ENCODE assay signal across 31 cellular contexts in genomic region chr10:123721441-123722049, GRCh38. TPM values are rescaled to one million over a fixed set of nuclear protein-coding genes. Genes with fewer than 3 reads are reported as not detected.
"Had no signal": no experiment of that assay in that cellular context is flagged by ENCODE, and none has a peak within 500 bp of the region (broad histone marks: within the 10 kb centered on the region; RNA-seq: fewer than 3 reads in every experiment).

No MANE protein-coding gene starts in this region.

- H2AFZ ChIP-seq: parathyroid adenoma had no signal

- H3K79me2 ChIP-seq: parathyroid adenoma had no signal

- H3K4me3 ChIP-seq: dorsolateral prefrontal cortex, gastrocnemius medialis, lung, psoas muscle, sigmoid colon, testis, tibial artery had no signal

- H3K4me1 ChIP-seq: gastrocnemius medialis, parathyroid adenoma, psoas muscle, sigmoid colon, testis had no signal

- H3K27me3 ChIP-seq: gastrocnemius medialis, sigmoid colon, testis, tibial artery had no signal

- H3K27ac ChIP-seq: dorsolateral prefrontal cortex, epithelial cell of prostate, gastrocnemius medialis, parathyroid adenoma, psoas muscle, sigmoid colon, testis, tibial artery had no signal

- H3K36me3 ChIP-seq: gastrocnemius medialis had no signal

- DNase-seq: cerebellar nuclear complex; effector CD8-positive, alpha-beta T cell; endodermal cell; foreskin fibroblast; gastrocnemius medialis; head of caudate nucleus; kidney; midbrain; naive thymus-derived CD8-positive, alpha-beta T cell; occipital lobe; psoas muscle; right cardiac atrium; sigmoid colon; stimulated activated CD4-positive, alpha-beta T cell treated with anti-CD3 and anti-CD28 coated beads, Interleukin-2, amount 100 ng/mL, for 24 hours; stimulated activated CD4-positive, alpha-beta T cell treated with anti-CD3 and anti-CD28 coated beads, Interleukin-4, amount 100 ng/mL, for 24 hours; stimulated activated naive CD8-positive, alpha-beta T cell treated with anti-CD3 and anti-CD28 coated beads, Interleukin-15, Interleukin-2, amounts not matched to agents 100 U/mL and 50 U/mL, for 24 hours; testis; tibial artery had no signal

- ATAC-seq: esophagus mucosa; gastrocnemius medialis; left lobe of liver; naive thymus-derived CD8-positive, alpha-beta T cell; psoas muscle; right cardiac atrium; stimulated activated effector memory CD8-positive, alpha-beta T cell treated with anti-CD3 and anti-CD28 coated beads, Interleukin-12 subunit alpha, Interleukin-12 subunit beta, amount 100 ng/mL, for 72 hours; stimulated activated naive CD8-positive, alpha-beta T cell treated with anti-CD3 and anti-CD28 coated beads, Interleukin-15, Interleukin-2, amounts not matched to agents 100 U/mL and 50 U/mL, for 24 hours had no signal

- H3K9me3 ChIP-seq: gastrocnemius medialis, psoas muscle, sigmoid colon, testis had no signal

RNA-seq across cellular contexts. Expression of gene GPR26, which starts 55.4 kb away (rescaled TPM):
- total RNA-seq: endodermal cell; esophagus mucosa; gastrocnemius medialis; glomerular endothelial cell; kidney; left lobe of liver; liver; lung; myocyte; naive thymus-derived CD8-positive, alpha-beta T cell; psoas muscle; renal cortical epithelial cell; right cardiac atrium; sigmoid colon; skeletal muscle tissue; urinary bladder had no signal
